1 cellular context compared by ENCODE assay signal in the genomic region with DNA sequence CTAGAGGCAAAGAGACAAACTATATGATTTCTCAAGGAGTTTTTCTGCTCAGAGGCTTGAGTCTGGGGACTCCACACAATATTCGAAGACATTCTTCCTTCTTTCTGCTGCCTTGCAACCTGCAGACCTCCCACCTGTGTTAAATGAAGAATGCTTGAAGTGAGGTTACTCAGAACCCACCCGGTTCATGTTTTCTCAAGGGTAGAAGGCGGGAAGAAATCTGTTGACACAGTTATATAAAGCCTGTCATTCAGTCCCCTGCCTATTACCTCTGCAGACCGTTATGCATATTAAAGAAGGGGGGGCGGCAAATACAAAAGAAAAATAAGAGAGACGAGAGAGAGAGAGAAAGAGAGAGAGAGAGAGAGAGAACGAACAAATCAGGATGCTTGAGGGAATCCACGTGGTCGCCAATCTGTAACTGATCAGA.
TF ChIP-seq lines count a peak whose summit lies in the region.

No MANE protein-coding gene starts in this region.

TF ChIP-seq in A549, 52 proteins besides CTCF, POLR2A, EP300 and RAD21 (continued from another document):
- TF ChIP-seq, protein P1, sequence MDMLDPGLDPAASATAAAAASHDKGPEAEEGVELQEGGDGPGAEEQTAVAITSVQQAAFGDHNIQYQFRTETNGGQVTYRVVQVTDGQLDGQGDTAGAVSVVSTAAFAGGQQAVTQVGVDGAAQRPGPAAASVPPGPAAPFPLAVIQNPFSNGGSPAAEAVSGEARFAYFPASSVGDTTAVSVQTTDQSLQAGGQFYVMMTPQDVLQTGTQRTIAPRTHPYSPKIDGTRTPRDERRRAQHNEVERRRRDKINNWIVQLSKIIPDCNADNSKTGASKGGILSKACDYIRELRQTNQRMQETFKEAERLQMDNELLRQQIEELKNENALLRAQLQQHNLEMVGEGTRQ (IDR thresholded peaks at IDR 0.05), result no peak
- TF ChIP-seq, protein P2, sequence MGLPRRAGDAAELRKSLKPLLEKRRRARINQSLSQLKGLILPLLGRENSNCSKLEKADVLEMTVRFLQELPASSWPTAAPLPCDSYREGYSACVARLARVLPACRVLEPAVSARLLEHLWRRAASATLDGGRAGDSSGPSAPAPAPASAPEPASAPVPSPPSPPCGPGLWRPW (IDR thresholded peaks at IDR 0.05), result no peak
- no peak for TF ChIP-seq SMC3 (IDR thresholded peaks at IDR 0.05)
